1 cellular context compared by ENCODE assay signal in genomic region chr4:2796261-2797187, GRCh38.
TF ChIP-seq lines count a peak whose summit lies in the region.

No MANE protein-coding gene starts in this region.

TF ChIP-seq in IMR-90, 13 proteins besides CTCF, POLR2A, EP300 and RAD21 (continued from another document):
- no peak for TF ChIP-seq ELK1 (IDR thresholded peaks at IDR 0.05; ENCODE audit: borderline replicate concordance, low read depth, low read length)
